ENCODE assay signal across 25 cellular contexts in genomic region chr12:112153181-112153899, GRCh38. TPM values are rescaled to one million over a fixed set of nuclear protein-coding genes. Genes with fewer than 3 reads are reported as not detected.
DNase-seq lines count a peak whose midpoint lies in the region; ATAC-seq, FAIRE-seq and TF ChIP-seq lines count a peak whose summit lies in the region.
"Had no signal": no experiment of that assay in that cellular context is flagged by ENCODE, and none has a peak within 500 bp of the region (broad histone marks: within the 10 kb centered on the region; RNA-seq: fewer than 3 reads in every experiment).

No MANE protein-coding gene starts in this region.

- H3K27ac ChIP-seq in K562 (ENCODE audit: extremely low read depth, low read depth, low read length), result no peak overlapping the region
- H3K27ac ChIP-seq in aorta (ENCODE audit: low read depth in 1 of 2, low read length in 2 of 2), result no peak overlapping the region
- H3K27ac ChIP-seq: coronary artery, heart right ventricle, PC-9, right lobe of liver, SJCRH30, thoracic aorta had no signal

- TF ChIP-seq EP300 in K562 (IDR thresholded peaks at IDR 0.05; ENCODE audit: low read length), result no peak

- CTCF ChIA-PET in K562 (lab: Yijun Ruan, JAX; ENCODE audit: low intra/inter-chr PET ratio), result no interaction called here

- no peaks in the 10 kb centered on the region for H3K79me2 ChIP-seq in K562 (ENCODE audit: control insufficient read depth, insufficient read depth, low read length)

- H3K4me1 ChIP-seq in K562 (replicated peaks in 1 of 2; ENCODE audit: control insufficient read depth in 2 of 2, insufficient read depth in 2 of 2, low read length in 2 of 2), result no peaks in the 10 kb centered on the region
- no peaks in the 10 kb centered on the region for H3K4me1 ChIP-seq in aorta (ENCODE audit: control insufficient read depth in 1 of 2, insufficient read depth in 2 of 2, low read length in 2 of 2)
- H3K4me1 ChIP-seq: heart right ventricle, right lobe of liver, SJCRH30 had no signal

- peaks cover 20% of the 10 kb centered on the region in 2 donors for H3K4me1 Mint-ChIP-seq in natural killer cell treated with Interleukin-12 subunit alpha and Interleukin-12 subunit beta and Interleukin-15 and Interleukin-18, amount 100 ng/mL, for 72 hours (ENCODE audit: low read depth in 2 of 2)
- H3K4me1 Mint-ChIP-seq in natural killer cell (peaks cover 9 to 19% of the 10 kb centered on the region in 2 donors), nephron (no peaks in the 10 kb centered on the region)
- H3K4me1 Mint-ChIP-seq: GM23338 had no signal

- no peak overlapping the region for H3K4me2 ChIP-seq in K562 (ENCODE audit: insufficient read depth, low read length)
- H3K4me2 ChIP-seq: GM23338, PC-9 had no signal

- ATAC-seq in natural killer cell treated with Interleukin-12 subunit alpha and Interleukin-12 subunit beta and Interleukin-15 and Interleukin-18, amount 100 ng/mL, for 72 hours, result peak in 1 of 2 donors; percentile 20
- no peak for ATAC-seq in natural killer cell
- no peak for ATAC-seq in K562
- no peak for ATAC-seq in aorta (ENCODE audit: low FRiP score)
- no peak for ATAC-seq in esophagus mucosa
- ATAC-seq: GM23338 had no signal

- H3K36me3 ChIP-seq in K562 (ENCODE audit: control insufficient read depth, insufficient read depth, low read length) (peaks cover 59% of the 10 kb centered on the region; the same call in 2 of the 3 replicates), aorta (ENCODE audit: control insufficient read depth in 1 of 2, insufficient read depth in 2 of 2, low read length in 1 of 2) (peaks cover 8 to 14% of the 10 kb centered on the region in 2 donors)

- peaks cover 52% of the 10 kb centered on the region for H3K36me3 Mint-ChIP-seq in natural killer cell treated with Interleukin-12 subunit alpha and Interleukin-12 subunit beta and Interleukin-15 and Interleukin-18, amount 100 ng/mL, for 72 hours
- H3K36me3 Mint-ChIP-seq in natural killer cell (peaks cover 24% of the 10 kb centered on the region), nephron (ENCODE audit: low read depth) (peaks cover 80% of the 10 kb centered on the region)

- no peak for FAIRE-seq in K562 (lab: Jason Lieb, UNC)
- FAIRE-seq: GM12892 had no signal

- TF ChIP-seq RAD21 in K562 (CRISPR knock-in tag; conservative IDR thresholded peaks at IDR 0.05 in 1 of 2, IDR thresholded peaks at IDR 0.05 in 1 of 2), result no peak

- TF ChIP-seq CTCF in natural killer cell (IDR thresholded peaks at IDR 0.05) (no peak), K562 (IDR thresholded peaks at IDR 0.05 in 2 of 3, conservative IDR thresholded peaks at IDR 0.05 in 1 of 3; ENCODE audit: insufficient read depth in 2 of 3, low read depth in 1 of 3, low read length in 3 of 3) (no peak), nephron (IDR thresholded peaks at IDR 0.05; ENCODE audit: unreplicated experiment in 3 of 3) (no peak)

- peaks cover 2% of the 10 kb centered on the region for H3K9me1 ChIP-seq in K562 (ENCODE audit: control insufficient read depth, insufficient read depth, low read length)

- TSS peak; percentile 32 for BruUV-seq in K562 (replicated peaks; lab: Mats Ljungman, UMichigan)

- intact Hi-C loops in natural killer cell (cut with micrococcal nuclease) (no loop called here), K562 (cut with micrococcal nuclease) (no loop called here), aorta (cut with DNase I) (no loop called here)

- no peak for TF ChIP-seq POLR2A in K562 (conservative IDR thresholded peaks at IDR 0.05)

- no peaks in the 10 kb centered on the region for H4K20me1 ChIP-seq in K562 (replicated peaks; ENCODE audit: control insufficient read depth, insufficient read depth, low read length)

- no peak overlapping the region for H3K4me3 Mint-ChIP-seq in natural killer cell treated with Interleukin-12 subunit alpha and Interleukin-12 subunit beta and Interleukin-15 and Interleukin-18, amount 100 ng/mL, for 72 hours
- H3K4me3 Mint-ChIP-seq in natural killer cell, result no peak overlapping the region
- no peak overlapping the region for H3K4me3 Mint-ChIP-seq in nephron
- H3K4me3 Mint-ChIP-seq: activated naive CD8-positive, alpha-beta T cell; activated T-cell treated with anti-CD3 and anti-CD28 coated beads, Interleukin-2, amount 50 U/mL, for 24 hours; CD4-positive, alpha-beta T cell; GM23338; immature natural killer cell had no signal

- 83% methylated on average over 10 of the region's 11 CpGs for WGBS in K562 (ENCODE audit: insufficient coverage, low coverage, missing lambda C conversion rate)
- WGBS in aorta, 2 donors, result 80 to 81% methylated on average over 11 of the region's 11 CpGs

- H3K9me3 ChIP-seq in K562 (replicated peaks; ENCODE audit: control insufficient read depth, insufficient read depth, low read depth, low read length), result no peaks in the 10 kb centered on the region
- no peaks in the 10 kb centered on the region for H3K9me3 ChIP-seq in aorta (ENCODE audit: control insufficient read depth, low read length)
- H3K9me3 ChIP-seq: mucosa of descending colon, right lobe of liver, SJCRH30, thoracic aorta had no signal

- no peak overlapping the region for H3K9ac ChIP-seq in K562 (ENCODE audit: insufficient read depth in 1 of 2, low read depth in 2 of 2, low read length in 2 of 2)

- H2AFZ ChIP-seq in K562 (ENCODE audit: low read depth, low read length), result no peak overlapping the region
- H2AFZ ChIP-seq: GM23338, PC-9 had no signal

- H3K27me3 ChIP-seq in K562 (ENCODE audit: control insufficient read depth in 2 of 2, insufficient read depth in 2 of 2, low read length in 2 of 2), result no peaks in the 10 kb centered on the region
- H3K27me3 ChIP-seq in aorta (ENCODE audit: control insufficient read depth in 1 of 2, insufficient read depth in 2 of 2, low read length in 1 of 2), result no peaks in the 10 kb centered on the region
- H3K27me3 ChIP-seq: heart right ventricle, right lobe of liver, SJCRH30 had no signal

- in situ Hi-C loops in K562 (cut with MboI), result no loop called here

- peaks cover 7% of the 10 kb centered on the region for H3K9me3 Mint-ChIP-seq in natural killer cell treated with Interleukin-12 subunit alpha and Interleukin-12 subunit beta and Interleukin-15 and Interleukin-18, amount 100 ng/mL, for 72 hours
- peaks cover 2 to 3% of the 10 kb centered on the region in 2 donors for H3K9me3 Mint-ChIP-seq in natural killer cell
- peaks cover 26% of the 10 kb centered on the region for H3K9me3 Mint-ChIP-seq in nephron

- DNase-seq in natural killer cell treated with Interleukin-12 subunit alpha and Interleukin-12 subunit beta and Interleukin-15 and Interleukin-18, amount 100 ng/mL, for 72 hours (ENCODE audit: low spot score), result no peak
- DNase-seq in natural killer cell (no peak), K562 (ENCODE audit: extremely low read depth in 1 of 4, low spot score in 3 of 4) (no peak), aorta (peak; percentile 20 to 34), NCI-H1417 (lab: John Stamatoyannopoulos, UW) (no peak), UCSD-AML1 (lab: John Stamatoyannopoulos, UW; ENCODE audit: unreplicated experiment) (no peak)
- DNase-seq: activated T-cell treated with anti-CD3 and anti-CD28 coated beads, Interleukin-2, amount 50 U/mL, for 24 hours; heart right ventricle; immature natural killer cell; MM.1S; mucosa of descending colon; NCI-H187; NCI-H226; PC-9; SJCRH30; T-helper 2 cell had no signal

- H3K27me3 Mint-ChIP-seq in natural killer cell treated with Interleukin-12 subunit alpha and Interleukin-12 subunit beta and Interleukin-15 and Interleukin-18, amount 100 ng/mL, for 72 hours, result no peaks in the 10 kb centered on the region
- H3K27me3 Mint-ChIP-seq in natural killer cell (ENCODE audit: low read depth in 2 of 2) (no peaks in the 10 kb centered on the region), nephron (ENCODE audit: low read depth) (no peaks in the 10 kb centered on the region)
- H3K27me3 Mint-ChIP-seq: activated naive CD8-positive, alpha-beta T cell; activated T-cell treated with anti-CD3 and anti-CD28 coated beads, Interleukin-2, amount 50 U/mL, for 24 hours; CD4-positive, alpha-beta T cell had no signal

- H3K4me3 ChIP-seq in K562 (no peak overlapping the region), aorta (ENCODE audit: low read length in 2 of 2) (no peak overlapping the region)
- H3K4me3 ChIP-seq: coronary artery, GM23338, heart right ventricle, mucosa of descending colon, PC-9, right lobe of liver, SJCRH30, thoracic aorta had no signal

- POLR2A ChIA-PET in K562 (lab: Yijun Ruan, JAX), result interaction anchor here (2.2 to 2.7 kb wide), 2 partner anchors 11 to 21 kb away, joined by 7 to 9 read pairs; no protein-coding TSS in a partner anchor

- H3K27ac Mint-ChIP-seq in natural killer cell treated with Interleukin-12 subunit alpha and Interleukin-12 subunit beta and Interleukin-15 and Interleukin-18, amount 100 ng/mL, for 72 hours, result peak overlapping the region; percentile 52 to 60
- H3K27ac Mint-ChIP-seq in natural killer cell (peak overlapping the region in 1 of 2 donors; percentile 65), nephron (peak overlapping the region; percentile 14 to 65 (median 23))
- H3K27ac Mint-ChIP-seq: GM23338 had no signal

RNA-seq across cellular contexts. Expression of gene TRAFD1, which starts 28.0 kb away (rescaled TPM):
- 10 to 100 TPM; 50.9 to 81.4 TPM for total RNA-seq in natural killer cell treated with Interleukin-12 subunit alpha and Interleukin-12 subunit beta and Interleukin-15 and Interleukin-18, amount 100 ng/mL, for 72 hours
- 10 to 100 TPM; 35.8 to 45.3 (median 45.2) TPM for total RNA-seq in natural killer cell
- 60.7 and 77.3 TPM in 2 replicates for total RNA-seq in K562 (2011; cell fraction: chromatin; rRNA removed; ENCODE audit: low replicate concordance)
- 30.9 and 38.0 TPM in 2 replicates for total RNA-seq in K562 (2011; cell fraction: nucleolus; rRNA removed)
- total RNA-seq in K562 (2011; cell fraction: nucleoplasm; rRNA removed), result 35.8 and 42.1 TPM in 2 replicates
- 41.6 and 51.5 TPM in 2 replicates for total RNA-seq in K562 (2014; rRNA removed)
- total RNA-seq in K562 (2014; rRNA removed; fragmentation: Illumina TruSeq; extraction: Trizol), result 41.3 and 44.6 TPM in 2 replicates
- 37.9 and 41.6 TPM in 2 replicates for total RNA-seq in K562 (2015; rRNA removed; fragmentation: Illumina TruSeq; extraction: Trizol)
- 46.7 and 49.2 TPM in 2 replicates for total RNA-seq in K562 (2021)
- 54.5 and 56.1 TPM in 2 replicates for polyA plus RNA-seq in K562 (2011; rRNA removed)
- 38.9 and 51.8 TPM in 2 replicates for polyA plus RNA-seq in K562 (2011; cell fraction: cytosol; rRNA removed)
- polyA plus RNA-seq in K562 (2011; cell fraction: nucleus; rRNA removed), result 43.8 and 56.4 TPM in 2 replicates
- 45.5 and 53.6 TPM in 2 replicates for polyA plus RNA-seq in K562 (2012)
- polyA plus RNA-seq in K562 (2014; fragmentation: Illumina TruSeq; extraction: Trizol), result 50.7 and 65.6 TPM in 2 replicates
- 10 to 100 TPM; 54.5 to 85.5 TPM for polyA plus RNA-seq in K562 (2014; fragmentation: Nextera tagmentation; extraction: Ambion mirVana)
- 54.5 and 56.6 TPM in 2 replicates for polyA plus RNA-seq in K562 (2014; rRNA removed)
- 65.6 and 70.5 TPM in 2 replicates for polyA minus RNA-seq in K562 (2011; rRNA and poly(A)+ RNA removed)
- 17.4 and 20.6 TPM in 2 replicates for polyA minus RNA-seq in K562 (2011; cell fraction: cytosol; rRNA and poly(A)+ RNA removed)
- 19.5 and 33.5 TPM in 2 replicates for polyA minus RNA-seq in K562 (2011; cell fraction: nucleus; rRNA and poly(A)+ RNA removed)
- 10 to 100 TPM; 21.2 to 35.5 TPM for total RNA-seq in aorta
- 10 to 100 TPM in 1 of 2 donors, 1 to 10 TPM in 1; 8.9 to 26.0 TPM for polyA plus RNA-seq in aorta
- total RNA-seq in esophagus mucosa, result 24.0 TPM

RNA-seq across cellular contexts. Expression of gene NAA25, which starts 44.8 kb away (rescaled TPM):
- total RNA-seq in natural killer cell treated with Interleukin-12 subunit alpha and Interleukin-12 subunit beta and Interleukin-15 and Interleukin-18, amount 100 ng/mL, for 72 hours, result 10 to 100 TPM; 31.6 to 78.3 TPM
- total RNA-seq in natural killer cell (10 to 100 TPM; 25.8 to 34.4 (median 30.7) TPM), K562 (2014; rRNA removed) (31.6 and 33.9 TPM in 2 replicates), K562 (2014; rRNA removed; fragmentation: Illumina TruSeq; extraction: Trizol) (48.9 and 54.7 TPM in 2 replicates), K562 (2015; rRNA removed; fragmentation: Illumina TruSeq; extraction: Trizol) (38.9 and 41.9 TPM in 2 replicates), K562 (2021) (59.6 and 61.2 TPM in 2 replicates), aorta (10 to 100 TPM; 23.4 to 27.5 TPM), esophagus mucosa (18.6 TPM)
- 167 and 302 TPM in 2 replicates for total RNA-seq in K562 (2011; cell fraction: chromatin; rRNA removed; ENCODE audit: low replicate concordance)
- 45.2 and 50.9 TPM in 2 replicates for total RNA-seq in K562 (2011; cell fraction: nucleolus; rRNA removed)
- total RNA-seq in K562 (2011; cell fraction: nucleoplasm; rRNA removed), result 116 and 186 TPM in 2 replicates
- polyA plus RNA-seq in K562 (2011; rRNA removed) (46.2 and 54.6 TPM in 2 replicates), K562 (2014; fragmentation: Illumina TruSeq; extraction: Trizol) (35.5 and 49.4 TPM in 2 replicates), K562 (2014; fragmentation: Nextera tagmentation; extraction: Ambion mirVana) (10 to 100 TPM; 40.6 to 53.4 TPM), K562 (2014; rRNA removed) (26.6 and 29.0 TPM in 2 replicates), aorta (1 to 10 TPM; 2.1 to 5.1 TPM)
- 10.5 and 26.2 TPM in 2 replicates for polyA plus RNA-seq in K562 (2011; cell fraction: cytosol; rRNA removed)
- polyA plus RNA-seq in K562 (2011; cell fraction: nucleus; rRNA removed), result 44.3 and 58.7 TPM in 2 replicates
- polyA plus RNA-seq in K562 (2012), result 15.7 and 17.3 TPM in 2 replicates
- polyA minus RNA-seq in K562 (2011; rRNA and poly(A)+ RNA removed), result 150 and 152 TPM in 2 replicates
- polyA minus RNA-seq in K562 (2011; cell fraction: cytosol; rRNA and poly(A)+ RNA removed), result 40.7 and 41.9 TPM in 2 replicates
- polyA minus RNA-seq in K562 (2011; cell fraction: nucleus; rRNA and poly(A)+ RNA removed), result 35.0 and 66.2 TPM in 2 replicates

Comparison
In these comparisons a context has a peak if more than half of its experiments do, and no peak if none do; other contexts are left out.
1. DNase-seq: peak in aorta (2 of 2); none in natural killer cell treated with Interleukin-12 subunit alpha and Interleukin-12 subunit beta and Interleukin-15 and Interleukin-18, amount 100 ng/mL, for 72 hours (single experiment), natural killer cell (single experiment), K562 (0 of 4), NCI-H1417 (0 of 3) and UCSD-AML1 (single experiment).